11 cellular contexts compared by ENCODE assay signal in genomic region chr22:50210378-50211139, GRCh38. TPM values are rescaled to one million over a fixed set of nuclear protein-coding genes. Genes with fewer than 3 reads are reported as not detected.
DNase-seq lines count a peak whose midpoint lies in the region; ATAC-seq and TF ChIP-seq lines count a peak whose summit lies in the region.
"Had no signal": no experiment of that assay in that cellular context is flagged by ENCODE, and none has a peak within 500 bp of the region (broad histone marks: within the 10 kb centered on the region; RNA-seq: fewer than 3 reads in every experiment).

No MANE protein-coding gene starts in this region.

- TF ChIP-seq CTCF in osteoblast (IDR thresholded peaks at IDR 0.05; ENCODE audit: extremely low read depth, low read depth, low read length) = no peak
- TF ChIP-seq CTCF in type B pancreatic cell (conservative IDR thresholded peaks at IDR 0.05) = no peak

- no peak overlapping the region for H3K9ac ChIP-seq in BLaER1

- H3K36me3 Mint-ChIP-seq in effector memory CD8-positive, alpha-beta T cell (ENCODE audit: insufficient read depth) = peaks cover 52% of the 10 kb centered on the region
- peaks cover 23% of the 10 kb centered on the region for H3K36me3 Mint-ChIP-seq in type B pancreatic cell

- H3K36me3 ChIP-seq in BLaER1 = peaks cover 79% of the 10 kb centered on the region
- H3K36me3 ChIP-seq in osteoblast (ENCODE audit: insufficient read depth, low read length) = peaks cover 60% of the 10 kb centered on the region

- no peak overlapping the region for H3K4me3 Mint-ChIP-seq in effector memory CD8-positive, alpha-beta T cell
- no peak overlapping the region for H3K4me3 Mint-ChIP-seq in type B pancreatic cell

- no peak for ATAC-seq in GM18505 (IDR thresholded peaks at IDR 0.05; ENCODE audit: unreplicated experiment)
- ATAC-seq in effector memory CD8-positive, alpha-beta T cell (replicated peaks) = no peak
- no peak for ATAC-seq in HG02970 (IDR thresholded peaks at IDR 0.05; ENCODE audit: low FRiP score, unreplicated experiment)

- H3K27ac ChIP-seq in BLaER1 (0 out of 2 replicates have a peak overlapping the region, but pooled peaks have one; percentile 6), osteoblast (ENCODE audit: low read depth, low read length) (no peak overlapping the region)
- H3K27ac ChIP-seq: SJSA1 had no signal

- H3K4me1 Mint-ChIP-seq in effector memory CD8-positive, alpha-beta T cell (ENCODE audit: low read depth in 2 of 2) = peaks cover 12 to 31% of the 10 kb centered on the region in 2 donors
- peaks cover 5% of the 10 kb centered on the region for H3K4me1 Mint-ChIP-seq in type B pancreatic cell (ENCODE audit: unreplicated experiment)

- H3K4me3 ChIP-seq in BLaER1 = no peak overlapping the region
- H3K4me3 ChIP-seq in osteoblast (ENCODE audit: insufficient read depth, low read length) = no peak overlapping the region
- H3K4me3 ChIP-seq: SJSA1 had no signal

- peak overlapping the region; percentile 6 to 36 for H3K27ac Mint-ChIP-seq in effector memory CD8-positive, alpha-beta T cell
- H3K27ac Mint-ChIP-seq in type B pancreatic cell = no peak overlapping the region

- H4K20me1 ChIP-seq in BLaER1 (peaks cover 99% of the 10 kb centered on the region), osteoblast (ENCODE audit: insufficient read depth, low read length) (peaks cover 43% of the 10 kb centered on the region)

- DNase-seq in effector memory CD8-positive, alpha-beta T cell = no peak
- DNase-seq in osteoblast (ENCODE audit: insufficient read length, low spot score, missing footprints) (peak; percentile 84), type B pancreatic cell (ENCODE audit: extremely low spot score, unreplicated experiment) (no peak), COLO829 (ENCODE audit: low spot score) (no peak), DMS 273 (lab: John Stamatoyannopoulos, UW; ENCODE audit: unreplicated experiment) (no peak)
- DNase-seq: NCI-H1417 treated with DMSO at 0.1 percent for 48 hours, NCI-H446 treated with DMSO at 0.1 percent for 48 hours had no signal

- peak; percentile 29 for TF ChIP-seq POLR2A in GM18505 (IDR thresholded peaks at IDR 0.05; ENCODE audit: borderline replicate concordance, extremely low read depth, insufficient read depth, insufficient read length)

- H3K27me3 ChIP-seq in BLaER1 (no peaks in the 10 kb centered on the region), osteoblast (ENCODE audit: insufficient read depth, low read length) (no peaks in the 10 kb centered on the region)
- H3K27me3 ChIP-seq: SJSA1 had no signal

- no peaks in the 10 kb centered on the region for H3K27me3 Mint-ChIP-seq in effector memory CD8-positive, alpha-beta T cell
- H3K27me3 Mint-ChIP-seq in type B pancreatic cell = no peaks in the 10 kb centered on the region

- H3K79me2 ChIP-seq in osteoblast (ENCODE audit: insufficient read depth, low read length) = peaks cover 53% of the 10 kb centered on the region

- H3K9me3 ChIP-seq in BLaER1 = no peaks in the 10 kb centered on the region
- H3K9me3 ChIP-seq in osteoblast (ENCODE audit: low read depth, low read length) = no peaks in the 10 kb centered on the region
- H3K9me3 ChIP-seq: SJSA1 had no signal

- H3K4me2 ChIP-seq in BLaER1 (peak overlapping the region; percentile 79; the same call in 1 of the 2 replicates), osteoblast (ENCODE audit: insufficient read depth, low read length) (no peak overlapping the region)

- no peak overlapping the region for H2AFZ ChIP-seq in osteoblast (ENCODE audit: low read length)

- no peaks in the 10 kb centered on the region for H3K9me3 Mint-ChIP-seq in effector memory CD8-positive, alpha-beta T cell
- no peaks in the 10 kb centered on the region for H3K9me3 Mint-ChIP-seq in type B pancreatic cell

- peaks cover 56% of the 10 kb centered on the region for H3K4me1 ChIP-seq in BLaER1
- H3K4me1 ChIP-seq in osteoblast (ENCODE audit: insufficient read depth, low read length) = no peaks in the 10 kb centered on the region
- H3K4me1 ChIP-seq: SJSA1 had no signal

RNA-seq across cellular contexts. Expression of gene SELENOO, which starts 9.7 kb away (rescaled TPM):
- total RNA-seq in osteoblast = 13.0 and 15.6 TPM in 2 replicates
- total RNA-seq in type B pancreatic cell (ENCODE audit: low replicate concordance) = 23.8 and 28.5 TPM in 2 replicates

RNA-seq across cellular contexts. Expression of gene TRABD, which starts 24.8 kb away (rescaled TPM):
- 13.6 and 13.8 TPM in 2 replicates for total RNA-seq in osteoblast
- 33.8 and 37.7 TPM in 2 replicates for total RNA-seq in type B pancreatic cell (ENCODE audit: low replicate concordance)

RNA-seq across cellular contexts. Expression of gene TUBGCP6, which starts 34.3 kb away (rescaled TPM):
- total RNA-seq in osteoblast (26.5 and 28.2 TPM in 2 replicates), type B pancreatic cell (ENCODE audit: low replicate concordance) (43.0 and 51.4 TPM in 2 replicates)

RNA-seq across cellular contexts. Expression of gene PANX2, which starts 40.0 kb away (rescaled TPM):
- under 0.01 and 0.29 TPM in 2 replicates for total RNA-seq in osteoblast
- total RNA-seq in type B pancreatic cell (ENCODE audit: low replicate concordance) = 3.0 and 9.3 TPM in 2 replicates

RNA-seq across cellular contexts. Expression of gene HDAC10, which starts 40.5 kb away (rescaled TPM):
- total RNA-seq in osteoblast = 19.2 and 20.6 TPM in 2 replicates
- total RNA-seq in type B pancreatic cell (ENCODE audit: low replicate concordance) = 29.5 and 37.1 TPM in 2 replicates
